In genomic region chr1:33231166-33231565, GRCh38 we compare ENCODE assay signal across 24 cellular contexts.
"Had no signal": no experiment of that assay in that cellular context is flagged by ENCODE, and none has a peak within 500 bp of the region (broad histone marks: within the 10 kb centered on the region; RNA-seq: fewer than 3 reads in every experiment).

No MANE protein-coding gene starts in this region.

- FAIRE-seq: HepG2, RCC 7860 had no signal

- H3K9me3 ChIP-seq: MG63, SJSA1 had no signal

- ATAC-seq: HepG2 had no signal

- DNase-seq: IMR-90, Karpas-422, KG1, MG63, NCI-H1092, NCI-H1105 treated with DMSO at 0.1 percent for 48 hours, NCI-H1417 treated with DMSO at 0.1 percent for 48 hours, NCI-H1694 treated with DMSO at 0.1 percent for 48 hours, NCI-H1930, NCI-H2081, NCI-H2107, NCI-H2227 treated with DMSO at 0.1 percent for 48 hours, NCI-H446, NCI-H510A, NCI-H524 treated with DMSO at 0.1 percent for 48 hours, NCI-H69, NCI-H774, Right ventricle myocardium superior, RPMI8226, SIG-M5 had no signal

- H3K27ac ChIP-seq: SJSA1, SK-N-MC had no signal

- H3K27me3 ChIP-seq: MG63, SJSA1 had no signal

- H3K36me3 ChIP-seq: MG63, SJSA1 had no signal

- H3K4me1 ChIP-seq: SJSA1 had no signal

- H3K4me3 ChIP-seq: MG63, SJSA1, SK-N-MC had no signal
